11 cellular contexts compared by ENCODE assay signal in genomic region chr11:67435727-67436458, GRCh38. TPM values are rescaled to one million over a fixed set of nuclear protein-coding genes. Genes with fewer than 3 reads are reported as not detected.
A peak's percentile ranks its signal among the peaks of the same experiment; 100 is the strongest.
DNase-seq lines count a peak whose midpoint lies in the region; ATAC-seq, FAIRE-seq and TF ChIP-seq lines count a peak whose summit lies in the region.
"Had no signal": no experiment of that assay in that cellular context is flagged by ENCODE, and none has a peak within 500 bp of the region (broad histone marks: within the 10 kb centered on the region; RNA-seq: fewer than 3 reads in every experiment).

No MANE protein-coding gene starts in this region.

- WGBS in A549 (ENCODE audit: missing lambda C conversion rate), result 95% methylated on average over 29 of the region's 38 CpGs

- peaks cover 56% of the 10 kb centered on the region for H3K4me1 Mint-ChIP-seq in activated CD4-positive, alpha-beta memory T cell treated with anti-CD3 and anti-CD28 coated beads for 36 hours (ENCODE audit: low read depth)
- peaks cover 51% of the 10 kb centered on the region for H3K4me1 Mint-ChIP-seq in memory B cell

- 0 out of 6 replicates have a peak overlapping the region, but pooled peaks of 1 of the 2 experiments have one; percentile 6 for H3K27ac ChIP-seq in A549

- no peak for FAIRE-seq in A549 (lab: Jason Lieb, UNC)
- FAIRE-seq: keratinocyte had no signal

- H3K27ac Mint-ChIP-seq in activated CD4-positive, alpha-beta memory T cell treated with anti-CD3 and anti-CD28 coated beads for 36 hours, result peak overlapping the region; percentile 95
- peak overlapping the region; percentile 86 for H3K27ac Mint-ChIP-seq in memory B cell

- H3K4me3 ChIP-seq in A549, result no peak overlapping the region
- no peak overlapping the region for H3K4me3 ChIP-seq in foreskin fibroblast (ENCODE audit: low read depth in 1 of 2, low read length in 2 of 2)

- TF ChIP-seq RAD21 in A549 (conservative IDR thresholded peaks at IDR 0.05 in 1 of 2, IDR thresholded peaks at IDR 0.05 in 1 of 2), result no peak

- H3K9me3 Mint-ChIP-seq in activated CD4-positive, alpha-beta memory T cell treated with anti-CD3 and anti-CD28 coated beads for 36 hours, result no peaks in the 10 kb centered on the region
- H3K9me3 Mint-ChIP-seq in memory B cell, result no peaks in the 10 kb centered on the region

- H3K4me1 ChIP-seq in A549, result peaks cover 15% of the 10 kb centered on the region; the same call in 1 of the 3 replicates

- ATAC-seq in A549 (no peak; a peak in 1 of 6 replicates), GM18505 (IDR thresholded peaks at IDR 0.05; ENCODE audit: unreplicated experiment) (no peak), memory B cell (ENCODE audit: low read depth) (peak; percentile 1)
- ATAC-seq: sciatic nerve had no signal

- no peak for TF ChIP-seq POLR2A in A549 (IDR thresholded peaks at IDR 0.05; ENCODE audit: low read length)
- peak; percentile 70 for TF ChIP-seq POLR2A in GM18505 (IDR thresholded peaks at IDR 0.05; ENCODE audit: borderline replicate concordance, extremely low read depth, insufficient read depth, insufficient read length)

- intact Hi-C loops in activated CD4-positive, alpha-beta memory T cell treated with anti-CD3 and anti-CD28 coated beads for 36 hours (cut with micrococcal nuclease), result loop anchor here (2.0 kb wide), 1 partner anchor 31 kb away; the partner anchor contains the start of gene TBC1D10C

- no peaks in the 10 kb centered on the region for H3K27me3 Mint-ChIP-seq in activated CD4-positive, alpha-beta memory T cell treated with anti-CD3 and anti-CD28 coated beads for 36 hours
- no peaks in the 10 kb centered on the region for H3K27me3 Mint-ChIP-seq in memory B cell

- H3K4me2 ChIP-seq in A549, result no peak overlapping the region

- peak overlapping the region; percentile 85 for H3K4me3 Mint-ChIP-seq in activated CD4-positive, alpha-beta memory T cell treated with anti-CD3 and anti-CD28 coated beads for 36 hours
- peak overlapping the region; percentile 93 for H3K4me3 Mint-ChIP-seq in memory B cell

- DNase-seq in A549 (ENCODE audit: low read depth in 1 of 2, low spot score in 1 of 2), result no peak
- no peak for DNase-seq in activated CD4-positive, alpha-beta memory T cell treated with anti-CD3 and anti-CD28 coated beads for 36 hours
- no peak for DNase-seq in memory B cell (ENCODE audit: low spot score in 2 of 2)
- no peak for DNase-seq in GM19240 (ENCODE audit: insufficient read length, low spot score)
- DNase-seq in activated gamma-delta T cell (lab: John Stamatoyannopoulos, UW), result no peak
- no peak for DNase-seq in D341Med (ENCODE audit: low spot score)
- no peak for DNase-seq in foreskin fibroblast
- DNase-seq: NCI-H1105 had no signal

- POLR2A ChIA-PET in A549 (lab: Yijun Ruan, JAX), result no interaction called here
- POLR2A ChIA-PET in activated CD4-positive, alpha-beta memory T cell treated with anti-CD3 and anti-CD28 coated beads for 36 hours (lab: Charles Lee), result interaction anchor here (0.9 to 6.8 kb wide), 13 partner anchors 8 to 179 kb away, joined by 3 to 68 read pairs (median 8); partner anchors contain the start of genes AIP, CDK2AP2, PPP1CA and RPS6KB2

- CTCF ChIA-PET in A549 (lab: Yijun Ruan, JAX), result interaction anchor here (0.6 kb wide), 2 partner anchors 39 to 836 kb away, joined by 3 to 4 read pairs; partner anchors contain the start of gene C11orf24
- CTCF ChIA-PET in activated CD4-positive, alpha-beta memory T cell treated with anti-CD3 and anti-CD28 coated beads for 36 hours (lab: Charles Lee), result interaction anchor here (1.3 to 3.9 kb wide), 2 partner anchors 16 to 33 kb away, joined by 3 to 46 read pairs; partner anchors contain the start of genes PPP1CA and TBC1D10C

- H3K9me3 ChIP-seq in A549, result no peaks in the 10 kb centered on the region

- TF ChIP-seq CTCF in A549 (IDR thresholded peaks at IDR 0.05) (no peak), foreskin fibroblast (IDR thresholded peaks at IDR 0.05; ENCODE audit: low read depth, low read length) (no peak)

- peaks cover 59% of the 10 kb centered on the region for H3K36me3 Mint-ChIP-seq in activated CD4-positive, alpha-beta memory T cell treated with anti-CD3 and anti-CD28 coated beads for 36 hours
- H3K36me3 Mint-ChIP-seq in memory B cell, result peaks cover 21% of the 10 kb centered on the region

- TF ChIP-seq EP300 in A549 (IDR thresholded peaks at IDR 0.05), result no peak

TF ChIP-seq in A549, 52 proteins besides CTCF, POLR2A, EP300 and RAD21:
- TF ChIP-seq PBX3 (IDR thresholded peaks at IDR 0.05) (peak; percentile 6; the same call in 1 of the 2 replicates), TP53 (CRISPR knock-in tag; IDR thresholded peaks at IDR 0.05) (no peak), GATA3 (IDR thresholded peaks at IDR 0.05; ENCODE audit: borderline replicate concordance) (no peak)
TF ChIP-seq in A549: peak in this region for 1.

RNA-seq across cellular contexts. Expression of gene PTPRCAP, which starts 1.6 kb away (rescaled TPM):
- 0.19 and 0.34 TPM in 2 replicates for polyA plus RNA-seq in A549 (2011; rRNA removed)
- polyA plus RNA-seq in A549 (2012; cell fraction: cytosol; rRNA removed), result 1.0 and 1.1 TPM in 2 replicates
- 6.2 and 11.0 TPM in 2 replicates for polyA plus RNA-seq in A549 (2012; cell fraction: nucleus; rRNA removed)
- 0.25 to 0.56 TPM (median 0.36 TPM) in 3 replicates for polyA plus RNA-seq in A549 (2017; fragmentation: RNase III; extraction: RNeasy Plus Mini Kit Qiagen cat#74134 plus additional on column Dnase treatment)
- polyA minus RNA-seq in A549 (2011; rRNA and poly(A)+ RNA removed), result 0.25 TPM in 1 of 2 replicates, not detected in the other
- total RNA-seq in activated CD4-positive, alpha-beta memory T cell treated with anti-CD3 and anti-CD28 coated beads for 36 hours, result 10 to 100 TPM; 93.5 to 97.4 TPM
- polyA plus RNA-seq: keratinocyte had no signal

RNA-seq across cellular contexts. Expression of gene CORO1B, which starts 7.4 kb away (rescaled TPM):
- 34.6 and 38.0 TPM in 2 replicates for polyA plus RNA-seq in A549 (2011; rRNA removed)
- 87.1 and 110 TPM in 2 replicates for polyA plus RNA-seq in A549 (2012; cell fraction: cytosol; rRNA removed)
- 110 and 189 TPM in 2 replicates for polyA plus RNA-seq in A549 (2012; cell fraction: nucleus; rRNA removed)
- 37.9 to 46.0 TPM (median 44.2 TPM) in 3 replicates for polyA plus RNA-seq in A549 (2017; fragmentation: RNase III; extraction: RNeasy Plus Mini Kit Qiagen cat#74134 plus additional on column Dnase treatment)
- polyA minus RNA-seq in A549 (2011; rRNA and poly(A)+ RNA removed), result 31.3 and 58.1 TPM in 2 replicates
- 100 to 1,000 TPM; 345 to 358 TPM for total RNA-seq in activated CD4-positive, alpha-beta memory T cell treated with anti-CD3 and anti-CD28 coated beads for 36 hours

RNA-seq across cellular contexts. Expression of gene RPS6KB2, which starts 7.6 kb away (rescaled TPM):
- polyA plus RNA-seq in A549 (2011; rRNA removed) (34.6 and 40.9 TPM in 2 replicates), A549 (2017; fragmentation: RNase III; extraction: RNeasy Plus Mini Kit Qiagen cat#74134 plus additional on column Dnase treatment) (45.4 to 49.2 TPM (median 47.9 TPM) in 3 replicates)
- polyA plus RNA-seq in A549 (2012; cell fraction: cytosol; rRNA removed), result 62.6 and 76.3 TPM in 2 replicates
- 84.6 and 97.2 TPM in 2 replicates for polyA plus RNA-seq in A549 (2012; cell fraction: nucleus; rRNA removed)
- polyA minus RNA-seq in A549 (2011; rRNA and poly(A)+ RNA removed), result 46.6 and 50.6 TPM in 2 replicates
- total RNA-seq in activated CD4-positive, alpha-beta memory T cell treated with anti-CD3 and anti-CD28 coated beads for 36 hours, result 10 to 100 TPM; 57.4 to 57.5 TPM

RNA-seq across cellular contexts. Expression of gene GPR152, which starts 16.6 kb away (rescaled TPM):
- polyA plus RNA-seq in A549 (2011; rRNA removed), result not detected in 2 replicates
- not detected in 2 replicates for polyA plus RNA-seq in A549 (2012; cell fraction: cytosol; rRNA removed)
- not detected in 2 replicates for polyA plus RNA-seq in A549 (2012; cell fraction: nucleus; rRNA removed)
- polyA plus RNA-seq in A549 (2017; fragmentation: RNase III; extraction: RNeasy Plus Mini Kit Qiagen cat#74134 plus additional on column Dnase treatment), result not detected in 3 replicates
- 0.34 TPM in 1 of 2 replicates, not detected in the other for polyA minus RNA-seq in A549 (2011; rRNA and poly(A)+ RNA removed)
- not detected for total RNA-seq in activated CD4-positive, alpha-beta memory T cell treated with anti-CD3 and anti-CD28 coated beads for 36 hours
- total RNA-seq: sciatic nerve had no signal
- polyA plus RNA-seq: keratinocyte had no signal

RNA-seq across cellular contexts. Expression of gene CABP4, which starts 19.3 kb away (rescaled TPM):
- polyA plus RNA-seq in A549 (2011; rRNA removed) (not detected in 2 replicates), A549 (2017; fragmentation: RNase III; extraction: RNeasy Plus Mini Kit Qiagen cat#74134 plus additional on column Dnase treatment) (not detected in 3 replicates)
- polyA plus RNA-seq in A549 (2012; cell fraction: cytosol; rRNA removed), result not detected in 2 replicates
- 0.02 TPM in 1 of 2 replicates, not detected in the other for polyA plus RNA-seq in A549 (2012; cell fraction: nucleus; rRNA removed)
- not detected in 2 replicates for polyA minus RNA-seq in A549 (2011; rRNA and poly(A)+ RNA removed)
- 1 to 10 TPM; 1.0 to 1.2 TPM for total RNA-seq in activated CD4-positive, alpha-beta memory T cell treated with anti-CD3 and anti-CD28 coated beads for 36 hours
- polyA plus RNA-seq: keratinocyte had no signal
